8 cellular contexts compared by ENCODE assay signal in the genomic region with DNA sequence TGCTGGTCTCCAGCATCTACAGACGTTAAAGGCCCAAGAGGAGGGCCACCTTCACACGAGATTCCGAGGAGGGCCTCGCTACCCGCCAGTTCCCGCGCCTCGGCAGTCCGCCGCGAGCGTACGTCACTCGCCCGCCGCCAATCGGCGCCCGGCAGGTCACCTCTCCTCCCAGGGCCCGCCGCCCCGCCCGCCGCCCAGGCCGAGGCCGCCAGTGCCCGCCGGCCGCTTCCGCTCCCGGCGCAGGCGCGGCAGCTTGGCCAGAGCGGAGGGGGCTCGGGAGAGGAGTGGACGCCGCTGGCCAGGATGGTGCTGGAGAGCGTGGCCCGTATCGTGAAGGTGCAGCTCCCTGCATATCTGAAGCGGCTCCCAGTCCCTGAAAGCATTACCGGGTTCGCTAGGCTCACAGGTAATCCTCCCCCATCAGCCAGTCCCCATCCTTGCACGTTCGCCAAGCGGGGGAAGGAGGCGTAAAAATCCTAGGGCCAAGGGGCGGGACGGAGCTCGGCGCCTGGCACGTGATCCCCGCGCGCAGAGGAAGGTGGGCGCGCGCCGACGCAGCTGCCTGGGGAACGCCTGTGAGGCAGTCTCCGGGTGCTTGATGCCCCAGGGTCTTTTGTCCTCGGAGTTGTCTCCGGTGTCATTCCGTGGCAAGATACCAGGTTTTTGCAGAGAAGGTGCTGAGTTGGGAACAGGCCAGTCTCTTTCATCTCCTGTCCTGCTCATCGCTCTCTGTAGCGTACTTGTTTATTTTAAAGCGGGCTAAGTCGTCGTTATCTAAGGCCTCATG. TPM values are rescaled to one million over a fixed set of nuclear protein-coding genes. Genes with fewer than 3 reads are reported as not detected.
DNase-seq lines count a peak whose midpoint lies in the region; ATAC-seq, FAIRE-seq and TF ChIP-seq lines count a peak whose summit lies in the region.

A gene with protein sequence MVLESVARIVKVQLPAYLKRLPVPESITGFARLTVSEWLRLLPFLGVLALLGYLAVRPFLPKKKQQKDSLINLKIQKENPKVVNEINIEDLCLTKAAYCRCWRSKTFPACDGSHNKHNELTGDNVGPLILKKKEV (plus strand): TSS at position 211 of the 787 bp plus-strand sequence. CDS start 93 bp downstream, at position 304.

- H3K4me3 ChIP-seq in HUES48 (ENCODE audit: low read depth, low read length): peak within 1 kb of the TSS; percentile 98
- H3K4me3 ChIP-seq in NT2/D1 (ENCODE audit: insufficient read length, low read depth): peak within 1 kb of the TSS; percentile 69
- peak within 1 kb of the TSS; percentile 73 to 86 (median 78) for H3K4me3 ChIP-seq in H1 (ENCODE audit: extremely low read depth in 1 of 4, insufficient read depth in 2 of 4, low read depth in 3 of 4, low read length in 4 of 4)
- H3K4me3 ChIP-seq in mesendoderm (ENCODE audit: low read length): peak within 1 kb of the TSS; percentile 84

- H3K18ac ChIP-seq in H1 (ENCODE audit: extremely low read depth, low read length): peak within 1 kb of the TSS; percentile 93
- peak within 1 kb of the TSS; percentile 86 for H3K18ac ChIP-seq in mesendoderm (ENCODE audit: low read length)

- H3K36me3 ChIP-seq in HUES48 (ENCODE audit: control insufficient read depth, insufficient read depth, low read length): 0 out of 2 replicates have a peak, but pooled peaks cover 5% of the 10 kb centered on the region
- peaks cover 4% of the 10 kb centered on the region for H3K36me3 ChIP-seq in NT2/D1 (ENCODE audit: insufficient read depth, insufficient read length, low read length)
- peaks cover 0 to 4% (median 0%) of the 10 kb centered on the region in 4 experiments; a peak in 3 of 8 replicates for H3K36me3 ChIP-seq in H1 (ENCODE audit: control insufficient read depth in 2 of 4, insufficient read depth in 4 of 4, low read length in 3 of 4)
- no peaks in the 10 kb centered on the region for H3K36me3 ChIP-seq in mesendoderm (ENCODE audit: control insufficient read depth, insufficient read depth, low read length)

- H3K4me3 Mint-ChIP-seq in Calu3 (ENCODE audit: low read depth, unreplicated experiment): peak within 1 kb of the TSS; percentile 94
- peak within 1 kb of the TSS; percentile 90 for H3K4me3 Mint-ChIP-seq in activated CD8-positive, alpha-beta memory T cell treated with anti-CD3 and anti-CD28 coated beads, Interleukin-2, amount 10 ng/mL, durations not matched to agents 7 days and 5 days

- peaks cover 20% of the 10 kb centered on the region for H3K36me3 Mint-ChIP-seq in Calu3 (ENCODE audit: insufficient read depth, unreplicated experiment)
- peaks cover 44% of the 10 kb centered on the region for H3K36me3 Mint-ChIP-seq in activated CD8-positive, alpha-beta memory T cell treated with anti-CD3 and anti-CD28 coated beads, Interleukin-2, amount 10 ng/mL, durations not matched to agents 7 days and 5 days

- intact Hi-C loops in Calu3 (cut with micrococcal nuclease; ENCODE audit: unreplicated experiment): loop anchor here (1.0 kb wide), 1 partner anchor 41 kb away; no protein-coding TSS in a partner anchor

- peak within 1 kb of the TSS; percentile 97 for H2AFZ ChIP-seq in H1 (ENCODE audit: low read length)

- peak within 1 kb of the TSS; percentile 94 for H4K91ac ChIP-seq in H1 (replicated peaks; ENCODE audit: insufficient read length, low read length)

- ATAC-seq in GM21423 (IDR thresholded peaks at IDR 0.05; ENCODE audit: unreplicated experiment): peak; percentile 82
- peak; percentile 87 for ATAC-seq in activated CD8-positive, alpha-beta memory T cell treated with anti-CD3 and anti-CD28 coated beads, Interleukin-2, amount 10 ng/mL, durations not matched to agents 7 days and 5 days

- TF ChIP-seq EP300 in H1 (IDR thresholded peaks at IDR 0.05; ENCODE audit: borderline replicate concordance in 1 of 2, low read depth in 2 of 2, low read length in 2 of 2): no peak

- H3K27me3 ChIP-seq in HUES48 (ENCODE audit: control insufficient read depth, insufficient read depth, low read length): no peaks in the 10 kb centered on the region
- H3K27me3 ChIP-seq in NT2/D1 (ENCODE audit: insufficient read depth, insufficient read length): no peaks in the 10 kb centered on the region
- H3K27me3 ChIP-seq in H1 (replicated peaks in 1 of 4; ENCODE audit: control insufficient read depth in 3 of 4, extremely low read depth in 1 of 4, insufficient read depth in 3 of 4, low read length in 3 of 4): no peaks in the 10 kb centered on the region
- H3K27me3 ChIP-seq in mesendoderm (ENCODE audit: insufficient read depth, low read length, poor library complexity): no peaks in the 10 kb centered on the region

- H3K4ac ChIP-seq in H1 (replicated peaks; ENCODE audit: insufficient read length, low read depth, low read length) (peak within 1 kb of the TSS; percentile 71), mesendoderm (ENCODE audit: low read depth, low read length) (peak within 1 kb of the TSS; percentile 37)

- no peaks in the 10 kb centered on the region; the same call in 1 of the 2 replicates for H3K79me1 ChIP-seq in H1 (ENCODE audit: low read depth, low read length)
- peaks cover 2% of the 10 kb centered on the region for H3K79me1 ChIP-seq in mesendoderm (ENCODE audit: low read length)

- TF ChIP-seq RAD21 in H1 (IDR thresholded peaks at IDR 0.05 in 1 of 2, conservative IDR thresholded peaks at IDR 0.05 in 1 of 2; ENCODE audit: low read depth in 2 of 2, low read length in 2 of 2): no peak; a peak in 1 of 4 replicates

- peak within 1 kb of the TSS; percentile 89; the same call in 1 of the 2 replicates for H2BK15ac ChIP-seq in H1 (ENCODE audit: low read length)
- H2BK15ac ChIP-seq in mesendoderm (replicated peaks; ENCODE audit: low read depth): no peak within 1 kb of the TSS

- H3K14ac ChIP-seq in H1 (ENCODE audit: insufficient read length): peak within 1 kb of the TSS; percentile 97

- H3K4me1 Mint-ChIP-seq in Calu3 (ENCODE audit: low read depth, unreplicated experiment): no peaks in the 10 kb centered on the region
- H3K4me1 Mint-ChIP-seq in activated CD8-positive, alpha-beta memory T cell treated with anti-CD3 and anti-CD28 coated beads, Interleukin-2, amount 10 ng/mL, durations not matched to agents 7 days and 5 days: peaks cover 55% of the 10 kb centered on the region

- peak within 1 kb of the TSS; percentile 98; the same call in 1 of the 2 replicates for H4K8ac ChIP-seq in H1 (ENCODE audit: extremely low read depth, insufficient read depth, low read length)
- H4K8ac ChIP-seq in mesendoderm (ENCODE audit: low read depth, low read length): peak within 1 kb of the TSS; percentile 82

- H3K9me3 ChIP-seq in HUES48 (ENCODE audit: control insufficient read depth, insufficient read depth, low read length) (no peaks in the 10 kb centered on the region), NT2/D1 (ENCODE audit: insufficient read depth, low read length) (no peaks in the 10 kb centered on the region; the same call in 1 of the 2 replicates), H1 (ENCODE audit: insufficient read depth in 2 of 2, low read depth in 1 of 2, low read length in 1 of 2) (no peaks in the 10 kb centered on the region)

- CTCF ChIA-PET in Calu3 (lab: Charles Lee) (interaction anchor here (1.0 to 1.2 kb wide), 2 partner anchors 41 to 248 kb away, joined by 3 read pairs; a partner anchor contains a TSS), H1 (lab: Charles Lee; ENCODE audit: partially characterized antibody) (interaction anchor here (0.9 kb wide), 1 partner anchor 12 kb away, joined by 5 read pairs; no protein-coding TSS in a partner anchor)
- CTCF ChIA-PET in activated CD8-positive, alpha-beta memory T cell treated with anti-CD3 and anti-CD28 coated beads, Interleukin-2, amount 10 ng/mL, durations not matched to agents 7 days and 5 days (lab: Charles Lee): interaction anchor here (0.6 to 5.4 kb wide), 9 partner anchors 11 to 231 kb away, joined by 3 to 36 read pairs (median 3); a partner anchor contains a TSS

- POLR2A ChIA-PET in H1 (lab: Charles Lee; ENCODE audit: partially characterized antibody): interaction anchor here (0.6 to 5.4 kb wide), 24 partner anchors 9 to 433 kb away, joined by 3 to 127 read pairs (median 4); a partner anchor contains a TSS

- H2BK12ac ChIP-seq in H1 (ENCODE audit: low read depth, low read length): peak within 1 kb of the TSS; percentile 91

- 0% methylated on average over 56 of the region's 71 CpGs; no CpG with 5 or more reads in 1 of the 2 experiments for WGBS in H1 (ENCODE audit: extremely low coverage in 1 of 2, insufficient coverage in 1 of 2, insufficient read length in 1 of 2, insufficient replicate concordance in 2 of 2, low coverage in 1 of 2, low lambda C conversion rate in 2 of 2, missing lambda C conversion rate in 1 of 2), 2 experiments
- no CpG with 5 or more reads among the region's 71 CpGs for WGBS in mesendoderm (ENCODE audit: extremely low coverage, insufficient coverage, low lambda C conversion rate)

- no peaks in the 10 kb centered on the region for H4K20me1 ChIP-seq in H1 (replicated peaks in 1 of 2; ENCODE audit: control insufficient read depth in 1 of 2, insufficient read depth in 2 of 2, low read length in 2 of 2)

- peaks cover 0 to 85% of the 10 kb centered on the region in 2 experiments; a peak in 2 of 4 replicates for H3K79me2 ChIP-seq in H1 (ENCODE audit: control insufficient read depth in 1 of 2, insufficient read depth in 2 of 2, low read length in 2 of 2)
- H3K79me2 ChIP-seq in mesendoderm (ENCODE audit: control insufficient read depth, insufficient read depth, low read length): peaks cover 10% of the 10 kb centered on the region

- H4K5ac ChIP-seq in H1 (ENCODE audit: insufficient read length, low read depth, low read length) (peak within 1 kb of the TSS; percentile 98), mesendoderm (ENCODE audit: low read length) (peak within 1 kb of the TSS; percentile 82)

- H3K9me3 Mint-ChIP-seq in Calu3 (ENCODE audit: low read depth, unreplicated experiment): no peaks in the 10 kb centered on the region
- no peaks in the 10 kb centered on the region for H3K9me3 Mint-ChIP-seq in activated CD8-positive, alpha-beta memory T cell treated with anti-CD3 and anti-CD28 coated beads, Interleukin-2, amount 10 ng/mL, durations not matched to agents 7 days and 5 days (ENCODE audit: low read depth)

- TF ChIP-seq CTCF in Calu3 (IDR thresholded peaks at IDR 0.05; ENCODE audit: unreplicated experiment): no peak
- TF ChIP-seq CTCF in H1 (IDR thresholded peaks at IDR 0.05; ENCODE audit: control extremely low read depth in 1 of 3, insufficient read depth in 1 of 3, low read depth in 1 of 3, low read length in 3 of 3): no peak

- DNase-seq in Calu3: peak; percentile 89
- peak; percentile 72 for DNase-seq in NT2/D1 (ENCODE audit: low read depth, low spot score)
- DNase-seq in activated CD8-positive, alpha-beta memory T cell treated with anti-CD3 and anti-CD28 coated beads, Interleukin-2, amount 10 ng/mL, durations not matched to agents 7 days and 5 days: peak; percentile 96
- DNase-seq in H1 (ENCODE audit: low read depth in 1 of 2, low spot score in 2 of 2): peak; percentile 66 to 92
- peak; percentile 97 for DNase-seq in mesendoderm
- peak; percentile 87 for DNase-seq in stimulated activated CD8-positive, alpha-beta memory T cell treated with anti-CD3 and anti-CD28 coated beads, Interleukin-12 subunit alpha, Interleukin-12 subunit beta, amount 100 ng/mL, for 4 hours (ENCODE audit: low read depth)

- H2AK5ac ChIP-seq in H1 (ENCODE audit: low read depth, low read length): no peak within 1 kb of the TSS
- no peak within 1 kb of the TSS for H2AK5ac ChIP-seq in mesendoderm (ENCODE audit: low read length)

- BruUV-seq in Calu3 (replicated peaks; lab: Mats Ljungman, UMichigan): no TSS peak

- H3K56ac ChIP-seq in H1 (replicated peaks; ENCODE audit: insufficient read length, low read depth, low read length) (peak within 1 kb of the TSS; percentile 80), mesendoderm (ENCODE audit: low read length) (peak within 1 kb of the TSS; percentile 100)

- no peak within 1 kb of the TSS for H2BK20ac ChIP-seq in H1 (ENCODE audit: low read length)

- H3K4me2 ChIP-seq in H1 (ENCODE audit: insufficient read depth in 1 of 2, low read depth in 2 of 2, low read length in 2 of 2) (peak within 1 kb of the TSS; percentile 84 to 92), mesendoderm (ENCODE audit: low read length) (peak within 1 kb of the TSS; percentile 81)

- H3K27ac Mint-ChIP-seq in Calu3 (ENCODE audit: unreplicated experiment): peak within 1 kb of the TSS; percentile 89
- peak within 1 kb of the TSS; percentile 99 for H3K27ac Mint-ChIP-seq in activated CD8-positive, alpha-beta memory T cell treated with anti-CD3 and anti-CD28 coated beads, Interleukin-2, amount 10 ng/mL, durations not matched to agents 7 days and 5 days

- H3K27ac ChIP-seq in HUES48 (ENCODE audit: low read depth, low read length) (peak within 1 kb of the TSS; percentile 99), H1 (ENCODE audit: low read depth, low read length) (peak within 1 kb of the TSS; percentile 98), mesendoderm (ENCODE audit: low read depth, low read length) (peak within 1 kb of the TSS; percentile 95)

- H2BK120ac ChIP-seq in H1 (replicated peaks; ENCODE audit: low read depth, low read length) (peak within 1 kb of the TSS; percentile 13), mesendoderm (ENCODE audit: low read depth, low read length) (peak within 1 kb of the TSS; percentile 61)

- H3K27me3 Mint-ChIP-seq in Calu3 (ENCODE audit: unreplicated experiment): no peaks in the 10 kb centered on the region
- no peaks in the 10 kb centered on the region for H3K27me3 Mint-ChIP-seq in activated CD8-positive, alpha-beta memory T cell treated with anti-CD3 and anti-CD28 coated beads, Interleukin-2, amount 10 ng/mL, durations not matched to agents 7 days and 5 days

- H3K4me1 ChIP-seq in HUES48 (ENCODE audit: control insufficient read depth, insufficient read depth, low read length): peaks cover 10% of the 10 kb centered on the region
- no peaks in the 10 kb centered on the region for H3K4me1 ChIP-seq in NT2/D1 (ENCODE audit: insufficient read depth, insufficient read length)
- 0 out of 7 replicates have a peak, but pooled peaks cover 0 to 2% (median 0%) of the 10 kb centered on the region in 4 experiments for H3K4me1 ChIP-seq in H1 (replicated peaks in 1 of 4; ENCODE audit: control insufficient read depth in 3 of 4, insufficient read depth in 4 of 4, low read length in 3 of 4)
- H3K4me1 ChIP-seq in mesendoderm (ENCODE audit: control insufficient read depth, low read depth, low read length): no peaks in the 10 kb centered on the region

- H2BK5ac ChIP-seq in H1 (ENCODE audit: low read depth, low read length): peak within 1 kb of the TSS; percentile 96
- peak within 1 kb of the TSS; percentile 94 for H2BK5ac ChIP-seq in mesendoderm (ENCODE audit: low read length)

- FAIRE-seq in H1 (lab: Jason Lieb, UNC): no peak

- H3K23ac ChIP-seq in H1 (ENCODE audit: insufficient read length): no peak within 1 kb of the TSS
- peak within 1 kb of the TSS; percentile 15 for H3K23ac ChIP-seq in mesendoderm (ENCODE audit: low read length)

- H3K23me2 ChIP-seq in H1 (ENCODE audit: low read depth, low read length): peaks cover 6% of the 10 kb centered on the region

- H3K9ac ChIP-seq in HUES48 (ENCODE audit: low read depth, low read length) (peak within 1 kb of the TSS; percentile 98), NT2/D1 (ENCODE audit: insufficient read length, low read depth) (peak within 1 kb of the TSS; percentile 84), H1 (replicated peaks in 1 of 4; ENCODE audit: extremely low read depth in 1 of 4, low read depth in 3 of 4, low read length in 3 of 4) (peak within 1 kb of the TSS; percentile 96 to 99 (median 96)), mesendoderm (ENCODE audit: low read length) (peak within 1 kb of the TSS; percentile 94)

- peak; percentile 97 to 99 for TF ChIP-seq POLR2A in H1 (IDR thresholded peaks at IDR 0.05; ENCODE audit: control extremely low read depth in 1 of 2, low read depth in 2 of 2, low read length in 2 of 2)

RNA-seq across cellular contexts. Expression of the gene that starts here (rescaled TPM):
- total RNA-seq in Calu3 (2022): 34.9 and 36.9 TPM in 2 replicates
- total RNA-seq in activated CD8-positive, alpha-beta memory T cell treated with anti-CD3 and anti-CD28 coated beads, Interleukin-2, amount 10 ng/mL, durations not matched to agents 7 days and 5 days: 10 to 100 TPM; 31.9 to 42.3 TPM
- total RNA-seq in H1 (2021; fragmentation: NEBNext Ultra II Directional; extraction: Animal tissue kit (Norgen Biotek cat#: 25700)): 47.5 and 48.3 TPM in 2 replicates
- polyA plus RNA-seq in H1 (2011; rRNA removed): 14.9 and 23.7 TPM in 2 replicates
- polyA plus RNA-seq in H1 (2011; cell fraction: cytosol; rRNA removed): 32.8 TPM
- 16.3 TPM for polyA plus RNA-seq in H1 (2011; cell fraction: nucleus; rRNA removed)
- 36.8 to 52.3 TPM (median 46.8 TPM) in 4 replicates for polyA plus RNA-seq in H1 (2012, experiment 1 of 2)
- polyA plus RNA-seq in H1 (2012, experiment 2 of 2): 32.4 TPM
- 52.4 TPM for polyA plus RNA-seq in H1 (2013, experiment 1 of 2)
- 62.9 TPM for polyA plus RNA-seq in H1 (2013, experiment 2 of 2)
- 17.9 and 20.3 TPM in 2 replicates for polyA minus RNA-seq in H1 (2011; rRNA and poly(A)+ RNA removed)
- polyA minus RNA-seq in H1 (2011; cell fraction: cytosol; rRNA and poly(A)+ RNA removed): 17.7 TPM
- polyA minus RNA-seq in H1 (2011; cell fraction: nucleus; rRNA and poly(A)+ RNA removed): 13.7 TPM
- 60.6 TPM for polyA plus RNA-seq in mesendoderm (2013, experiment 1 of 2)
- 65.9 TPM for polyA plus RNA-seq in mesendoderm (2013, experiment 2 of 2)

Comparison
In these comparisons a context has a peak if more than half of its experiments do, and no peak if none do; other contexts are left out.
1. Peak in every context shown above with its lines: DNase-seq, ATAC-seq, H3K4me3 ChIP-seq and H3K27ac ChIP-seq.